ENCODE assay signal across 8 cellular contexts in the genomic region with DNA sequence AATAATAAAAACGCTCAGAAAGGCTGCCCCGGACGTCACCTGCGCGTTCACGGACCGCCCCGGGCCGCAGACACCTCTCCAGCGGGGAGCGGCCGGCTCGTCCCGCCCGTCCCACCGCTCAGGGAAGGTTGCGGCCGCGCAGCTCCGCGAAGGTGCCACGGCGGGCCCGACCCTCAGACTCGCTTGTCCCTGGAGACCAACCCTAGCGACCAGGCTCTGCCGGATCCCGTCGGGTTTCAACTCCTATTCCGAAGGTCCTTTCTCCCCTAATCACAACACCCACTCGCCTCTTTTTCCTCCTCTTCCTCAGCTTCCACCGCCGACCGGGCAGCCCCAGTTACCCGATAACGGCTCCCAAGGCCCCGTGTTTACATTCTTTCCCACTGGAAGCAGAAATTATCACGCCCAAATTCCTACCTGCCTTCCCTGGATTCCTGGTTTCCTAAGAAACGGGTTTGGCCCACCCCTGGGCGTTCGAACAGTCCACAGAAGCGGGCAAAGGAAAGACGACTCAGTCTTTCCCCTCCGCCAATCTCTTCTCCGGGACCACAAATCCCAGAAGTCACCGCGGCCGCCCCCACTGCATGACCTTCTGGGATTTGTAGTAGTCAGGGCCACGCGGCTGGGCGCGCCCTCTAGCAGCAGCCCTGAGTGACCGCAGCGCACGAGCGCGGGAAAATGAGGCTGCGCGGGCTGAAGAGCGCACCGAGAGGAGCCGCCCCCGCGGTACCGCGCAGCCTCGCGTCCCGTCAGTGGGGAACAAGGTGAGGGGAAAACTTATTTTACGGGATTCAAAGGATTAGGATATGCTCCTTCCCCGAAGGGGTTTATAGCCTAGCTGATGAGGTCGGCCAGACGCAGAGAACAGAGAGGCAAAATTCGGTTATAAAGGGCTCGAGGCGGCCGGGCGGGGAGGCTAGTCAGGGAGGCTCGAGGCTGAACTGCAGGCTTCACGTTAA. TPM values are rescaled to one million over a fixed set of nuclear protein-coding genes. Genes with fewer than 3 reads are reported as not detected.
DNase-seq lines count a peak whose midpoint lies in the region; TF ChIP-seq lines count a peak whose summit lies in the region.

A gene with protein sequence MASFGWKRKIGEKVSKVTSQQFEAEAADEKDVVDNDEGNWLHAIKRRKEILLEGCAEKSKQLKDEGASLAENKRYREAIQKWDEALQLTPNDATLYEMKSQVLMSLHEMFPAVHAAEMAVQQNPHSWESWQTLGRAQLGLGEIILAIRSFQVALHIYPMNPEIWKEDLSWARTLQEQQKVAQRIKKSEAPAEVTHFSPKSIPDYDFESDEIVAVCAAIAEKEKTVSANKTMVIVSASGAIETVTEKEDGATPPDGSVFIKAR (minus strand): TSS at position 555 of the 959 bp plus-strand sequence. CDS start 8,943 bp downstream, outside the sequence.

- no peak within 1 kb of the TSS for H3K27ac Mint-ChIP-seq in nephron progenitor cell

- H3K4me2 ChIP-seq in Loucy (ENCODE audit: low read depth, low read length, poor library complexity, severe bottlenecking) = peak within 1 kb of the TSS; percentile 78

- no peaks in the 10 kb centered on the region for H3K9me2 ChIP-seq in Loucy (replicated peaks; ENCODE audit: low read depth, low read length)

- no peak for TF ChIP-seq EP300 in stomach (IDR thresholded peaks at IDR 0.05)

- intact Hi-C loops in stomach (cut with DNase I; ENCODE audit: low total_unique reads) = loop anchor here (10.0 kb wide), 1 partner anchor 79 kb away; the partner anchor contains the start of gene RPL37

- H3K4me3 Mint-ChIP-seq in nephron progenitor cell = no peak within 1 kb of the TSS

- peaks cover 2% of the 10 kb centered on the region for H3K27me3 Mint-ChIP-seq in nephron progenitor cell (ENCODE audit: low read depth, poor library complexity)

- in situ Hi-C loops in G401 (cut with HindIII; ENCODE audit: low sequenced_read_pairs) = no loop called here

- H3K9me3 Mint-ChIP-seq in nephron progenitor cell = peaks cover 24% of the 10 kb centered on the region

- TF ChIP-seq POLR2A in Raji (IDR thresholded peaks at IDR 0.05; ENCODE audit: insufficient read depth, low read depth, low read length) = peak; percentile 30; the same call in 1 of the 2 replicates
- no peak for TF ChIP-seq POLR2A in stomach (IDR thresholded peaks at IDR 0.05)

- H3K27me3 ChIP-seq in H7 (ENCODE audit: control insufficient read depth, insufficient read depth, low read length) (no peaks in the 10 kb centered on the region), Loucy (ENCODE audit: insufficient read depth, low read length, poor library complexity, severe bottlenecking) (no peaks in the 10 kb centered on the region), stomach (no peaks in the 10 kb centered on the region)

- peaks cover 32% of the 10 kb centered on the region for H3K79me2 ChIP-seq in Loucy (ENCODE audit: insufficient read depth, low read length)

- TF ChIP-seq CTCF in Loucy (conservative IDR thresholded peaks at IDR 0.05; ENCODE audit: low read length) = peak; percentile 74
- peak; percentile 55 for TF ChIP-seq CTCF in nephron progenitor cell (IDR thresholded peaks at IDR 0.05)
- peak in 5 of 7 experiments; percentile 21 to 77 (median 68) for TF ChIP-seq CTCF in stomach (IDR thresholded peaks at IDR 0.05)

- H3F3A ChIP-seq in Loucy (ENCODE audit: low read depth) = no peaks in the 10 kb centered on the region; the same call in 1 of the 2 replicates

- peak; percentile 96 for DNase-seq in G401 (ENCODE audit: low spot score)
- DNase-seq in H7 = peak; percentile 93
- peak; percentile 90 for DNase-seq in activated effector memory CD4-positive, alpha-beta T cell treated with Interleukin-2 at 50 U/mL for 16 hours
- DNase-seq in fibroblast of the conjunctiva (ENCODE audit: low read depth) = peak; percentile 92
- peak; percentile 93 for DNase-seq in nephron progenitor cell
- peak; percentile 96 for DNase-seq in stomach

- H3K4me3 ChIP-seq in H7 (ENCODE audit: insufficient read depth, low read depth, low read length) (peak within 1 kb of the TSS; percentile 66), Loucy (ENCODE audit: low read length, poor library complexity, severe bottlenecking) (peak within 1 kb of the TSS; percentile 92), stomach (peak within 1 kb of the TSS; percentile 61 to 95 (median 78))

- H3K36me3 Mint-ChIP-seq in nephron progenitor cell (ENCODE audit: low read depth) = peaks cover 43% of the 10 kb centered on the region

- H3K9ac ChIP-seq in Loucy (ENCODE audit: low read depth, low read length, poor library complexity, severe bottlenecking) = peak within 1 kb of the TSS; percentile 88

- H3K36me3 ChIP-seq in H7 (replicated peaks; ENCODE audit: control insufficient read depth, insufficient read depth, low read length) (no peaks in the 10 kb centered on the region), Loucy (ENCODE audit: insufficient read depth, low read length) (peaks cover 14% of the 10 kb centered on the region), stomach (peaks cover 0 to 16% (median 2%) of the 10 kb centered on the region in 4 donors)

- H3K4me1 ChIP-seq in Loucy (ENCODE audit: insufficient read depth, low read length, poor library complexity, severe bottlenecking) (peaks cover 27% of the 10 kb centered on the region), stomach (peaks cover 13 to 29% (median 28%) of the 10 kb centered on the region in 4 donors)

- peak within 1 kb of the TSS; percentile 92 for H2AFZ ChIP-seq in Loucy (ENCODE audit: low read length)

- peak within 1 kb of the TSS; percentile 85 to 97 (median 91) for H3K27ac ChIP-seq in stomach

- no peaks in the 10 kb centered on the region for H3K9me3 ChIP-seq in Loucy (ENCODE audit: insufficient read depth, low read depth, low read length)
- H3K9me3 ChIP-seq in stomach = no peaks in the 10 kb centered on the region

- 5 to 6% (median 6%) methylated on average over 74 to 80 of the region's 80 CpGs for WGBS in stomach, 5 donors

- no peaks in the 10 kb centered on the region for H3K4me1 Mint-ChIP-seq in nephron progenitor cell

- no peaks in the 10 kb centered on the region for H4K20me1 ChIP-seq in Loucy (ENCODE audit: insufficient read depth, low read length, poor library complexity, severe bottlenecking)

RNA-seq across cellular contexts. Expression of the gene that starts here (rescaled TPM):
- 13.5 and 18.5 TPM in 2 replicates for total RNA-seq in G401 (2014; rRNA removed; shearing (Covaris generic))
- total RNA-seq in H7 (2014; rRNA removed; shearing (Covaris generic)) = 7.8 and 8.1 TPM in 2 replicates
- 10 to 100 TPM in 2 of 5 donors, 1 to 10 TPM in 2, under 1 TPM in 1; 0.29 to 41.5 (median 7.5) TPM for total RNA-seq in stomach
- polyA plus RNA-seq in stomach = 1 to 10 TPM; 5.8 to 7.8 (median 6.2) TPM

Comparison
In these comparisons a context has a peak if more than half of its experiments do, and no peak if none do; other contexts are left out.
1. Peak in every context shown above with its lines: DNase-seq, H3K4me3 ChIP-seq and H3K27ac ChIP-seq.